1 cellular context compared by ENCODE assay signal in the genomic region with DNA sequence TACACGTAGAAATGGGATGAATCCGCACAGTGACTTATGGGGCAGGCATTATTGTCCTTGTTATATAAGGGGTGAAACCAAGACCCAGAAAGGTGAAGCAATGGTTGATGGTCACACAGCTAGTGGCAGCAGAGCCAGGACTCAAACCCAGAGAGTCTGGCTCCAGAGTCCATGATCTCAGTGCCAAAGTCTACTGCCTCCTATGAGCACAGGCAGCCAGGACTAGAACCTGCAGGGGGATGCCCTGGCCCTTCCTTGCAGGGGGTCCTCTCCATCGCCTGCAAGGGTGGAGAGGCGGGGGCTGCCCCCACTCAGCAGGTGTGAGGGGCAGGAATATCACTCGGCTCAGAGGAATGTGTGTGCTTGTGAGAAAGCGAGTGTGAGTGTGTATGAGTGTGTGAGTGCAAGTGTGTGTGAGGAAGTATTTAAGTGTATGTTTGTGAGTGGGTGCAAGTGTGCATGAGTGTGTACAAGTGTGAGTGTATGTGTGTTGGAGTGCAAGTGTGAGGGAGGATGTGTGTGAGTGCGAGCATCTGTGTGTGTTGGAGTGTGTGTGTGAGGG.
TF ChIP-seq lines count a peak whose summit lies in the region.

No MANE protein-coding gene starts in this region.

TF ChIP-seq in HepG2, 621 proteins besides CTCF, POLR2A, EP300 and RAD21:
- TF ChIP-seq FOXA1 (IDR thresholded peaks at IDR 0.05) (peak; percentile 23; the same call in 1 of the 2 replicates), FOXA1 (CRISPR knock-in tag; IDR thresholded peaks at IDR 0.05) (no peak), MBD4 (IDR thresholded peaks at IDR 0.05; ENCODE audit: borderline replicate concordance, low read length) (no peak)
